Comparison of ENCODE assay signal across 16 cellular contexts in genomic region chr6:136876469-136876868, GRCh38. TPM values are rescaled to one million over a fixed set of nuclear protein-coding genes. Genes with fewer than 3 reads are reported as not detected.
"Had no signal": no experiment of that assay in that cellular context is flagged by ENCODE, and none has a peak within 500 bp of the region (broad histone marks: within the 10 kb centered on the region; RNA-seq: fewer than 3 reads in every experiment).

No MANE protein-coding gene starts in this region.

RNA-seq across cellular contexts. Expression of gene SLC35D3, which starts 45.6 kb away (rescaled TPM):
- total RNA-seq: activated naive CD4-positive, alpha-beta T cell treated with anti-CD3 and anti-CD28 coated beads for 36 hours; activated naive CD4-positive, alpha-beta T cell treated with anti-CD3 and anti-CD28 coated beads, Interleukin-2, amount 50 U/mL, for 72 hours; activated naive CD8-positive, alpha-beta T cell treated with anti-CD3 and anti-CD28 coated beads for 36 hours; activated naive CD8-positive, alpha-beta T cell treated with anti-CD3 and anti-CD28 coated beads, Interleukin-2, amount 10 ng/mL, durations not matched to agents 7 days and 5 days; activated T-cell treated with anti-CD3 and anti-CD28 coated beads, Interleukin-2, amount 50 U/mL, for 4 hours; activated T-cell treated with anti-CD3 and anti-CD28 coated beads, Interleukin-2, amount 50 U/mL, for 72 hours; activated T-helper 1 cell treated with anti-CD3 and anti-CD28 coated beads, Interleukin-12 subunit alpha, Interleukin-12 subunit beta, Interleukin-2, Interleukin-4 antibody, amounts not matched to agents 30 ng/mL and 10 ng/mL and 1 ng/mL, durations not matched to agents 14 hours and 24 hours and 36 hours; activated T-helper 2 cell treated with anti-CD3 and anti-CD28 coated beads, Interferon-gamma antibody, Interleukin-2, Interleukin-4, amounts not matched to agents 10 μg/mL and 5 μg/mL and 100 μg/mL, durations not matched to agents 14 hours and 24 hours and 36 hours; aorta; ascending aorta; astrocyte; body of pancreas; breast epithelium; bronchial epithelial cell; cardiac septum; chondrocyte had no signal
- polyA plus RNA-seq: aorta had no signal
